In genomic region chr14:49972840-49973239, GRCh38 we compare ENCODE assay signal across 8 cellular contexts.
A peak's percentile ranks its signal among the peaks of the same experiment; 100 is the strongest.
DNase-seq lines count a peak whose midpoint lies in the region; FAIRE-seq and TF ChIP-seq lines count a peak whose summit lies in the region.

No MANE protein-coding gene starts in this region.

- peak; percentile 48 for DNase-seq in stimulated activated CD4-positive, alpha-beta T cell treated with anti-CD3 and anti-CD28 coated beads, Interleukin-15, amount 100 ng/mL, for 24 hours
- DNase-seq in stimulated activated CD4-positive, alpha-beta T cell treated with anti-CD3 and anti-CD28 coated beads, Interleukin-12 subunit alpha, Interleukin-12 subunit beta, amount 100 ng/mL, for 4 hours: no peak
- DNase-seq in RPMI8226: peak; percentile 44
- DNase-seq in bronchial epithelial cell (ENCODE audit: low read depth): peak; percentile 95
- DNase-seq in medulla oblongata (ENCODE audit: extremely low spot score): peak; percentile 7
- peak; percentile 92 for DNase-seq in urothelium cell line (ENCODE audit: low spot score)
- no peak for DNase-seq in G401 (ENCODE audit: low spot score)
- DNase-seq in hippocampal formation (lab: John Stamatoyannopoulos, UW): no peak

- H3K27me3 ChIP-seq in bronchial epithelial cell (ENCODE audit: control insufficient read depth, insufficient read depth, low read length): no peaks in the 10 kb centered on the region

- H3K4me3 ChIP-seq in bronchial epithelial cell (ENCODE audit: low read depth, low read length): no peak overlapping the region

- FAIRE-seq in bronchial epithelial cell (lab: Jason Lieb, UNC) (no peak), urothelium cell line (lab: Jason Lieb, UNC) (peak; percentile 55)

- H3K36me3 ChIP-seq in bronchial epithelial cell (ENCODE audit: control insufficient read depth, insufficient read depth, low read length): no peaks in the 10 kb centered on the region

- no peak for TF ChIP-seq CTCF in bronchial epithelial cell (IDR thresholded peaks at IDR 0.05; ENCODE audit: insufficient read depth, low read length, severe bottlenecking)

- in situ Hi-C loops in G401 (cut with HindIII; ENCODE audit: low sequenced_read_pairs): no loop called here

Comparison
In these comparisons a context has a peak if more than half of its experiments do, and no peak if none do; other contexts are left out.
1. DNase-seq: peak in stimulated activated CD4-positive, alpha-beta T cell treated with anti-CD3 and anti-CD28 coated beads, Interleukin-15, amount 100 ng/mL, for 24 hours (single experiment), RPMI8226 (single experiment), bronchial epithelial cell (single experiment), medulla oblongata (single experiment) and urothelium cell line (single experiment); none in stimulated activated CD4-positive, alpha-beta T cell treated with anti-CD3 and anti-CD28 coated beads, Interleukin-12 subunit alpha, Interleukin-12 subunit beta, amount 100 ng/mL, for 4 hours (single experiment), G401 (single experiment) and hippocampal formation (0 of 2).